Comparison of ENCODE assay signal across 10 cellular contexts in the genomic region with DNA sequence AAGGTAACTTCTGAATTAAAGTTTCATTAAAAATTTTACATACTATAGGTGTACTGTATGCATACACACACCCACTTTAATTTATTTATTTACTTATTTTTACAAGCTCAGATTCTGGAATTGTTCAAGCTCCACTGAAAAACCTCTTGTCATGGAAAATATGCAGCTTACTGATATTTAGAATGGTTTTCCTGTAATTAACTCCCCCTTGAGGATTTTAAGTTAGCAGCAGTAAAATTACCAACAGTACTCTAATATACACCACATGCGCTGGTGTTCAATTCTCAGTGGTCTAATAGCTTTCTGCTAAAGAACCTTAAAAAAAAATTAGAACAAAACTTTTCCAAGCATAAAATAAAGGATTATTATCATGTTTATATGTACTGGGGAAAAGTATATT.
DNase-seq lines count a peak whose midpoint lies in the region; TF ChIP-seq lines count a peak whose summit lies in the region.
"Had no signal": no experiment of that assay in that cellular context is flagged by ENCODE, and none has a peak within 500 bp of the region (broad histone marks: within the 10 kb centered on the region; RNA-seq: fewer than 3 reads in every experiment).

No MANE protein-coding gene starts in this region.

- H3K4me1 Mint-ChIP-seq in nephron: no peaks in the 10 kb centered on the region

- H3K4me3 ChIP-seq in astrocyte of the spinal cord (ENCODE audit: low read depth, low read length): no peak overlapping the region
- H3K4me3 ChIP-seq: vagina had no signal

- DNase-seq in DMS79 treated with DMSO at 0.1 percent for 48 hours (lab: John Stamatoyannopoulos, UW) (peak; percentile 43), NCI-H1105 treated with DMSO at 0.1 percent for 48 hours (lab: John Stamatoyannopoulos, UW) (peak; percentile 54), astrocyte of the spinal cord (ENCODE audit: low read depth, low spot score) (no peak), NCI-H1436 treated with DMSO at 0.1 percent for 48 hours (lab: John Stamatoyannopoulos, UW) (no peak), activated gamma-delta T cell treated with Interleukin-2 at 50 U/mL for 16 hours (no peak), NCI-H345 (lab: John Stamatoyannopoulos, UW) (no peak), T-helper 1 cell (no peak)

- no peaks in the 10 kb centered on the region for H3K9me3 Mint-ChIP-seq in nephron

- TF ChIP-seq CTCF in astrocyte of the spinal cord (IDR thresholded peaks at IDR 0.05; ENCODE audit: low read depth, low read length) (peak; percentile 21), nephron (IDR thresholded peaks at IDR 0.05; ENCODE audit: unreplicated experiment in 3 of 3) (peak in 2 of 3 experiments; percentile 13 to 21)

- in situ Hi-C loops in astrocyte of the spinal cord (cut with HindIII; ENCODE audit: low sequenced_read_pairs): no loop called here

- H3K27me3 Mint-ChIP-seq in nephron (ENCODE audit: low read depth): peaks cover 11% of the 10 kb centered on the region
- H3K27me3 Mint-ChIP-seq: progenitor cell of endocrine pancreas had no signal

- no peak overlapping the region for H3K27ac Mint-ChIP-seq in nephron
- H3K27ac Mint-ChIP-seq: progenitor cell of endocrine pancreas had no signal

- H3K36me3 Mint-ChIP-seq in nephron (ENCODE audit: low read depth): peaks cover 8% of the 10 kb centered on the region

- no peak overlapping the region for H3K4me3 Mint-ChIP-seq in nephron

Comparison
In these comparisons a context has a peak if more than half of its experiments do, and no peak if none do; other contexts are left out.
1. DNase-seq: peak in DMS79 treated with DMSO at 0.1 percent for 48 hours (single experiment) and NCI-H1105 treated with DMSO at 0.1 percent for 48 hours (single experiment); none in astrocyte of the spinal cord (single experiment), NCI-H1436 treated with DMSO at 0.1 percent for 48 hours (single experiment), activated gamma-delta T cell treated with Interleukin-2 at 50 U/mL for 16 hours (single experiment), NCI-H345 (single experiment) and T-helper 1 cell (0 of 5).